Comparison of ENCODE assay signal across 20 cellular contexts in genomic region chr2:229543176-229543873, GRCh38.
A peak's percentile ranks its signal among the peaks of the same experiment; 100 is the strongest.
DNase-seq lines count a peak whose midpoint lies in the region; ATAC-seq and TF ChIP-seq lines count a peak whose summit lies in the region.
"Had no signal": no experiment of that assay in that cellular context is flagged by ENCODE, and none has a peak within 500 bp of the region (broad histone marks: within the 10 kb centered on the region; RNA-seq: fewer than 3 reads in every experiment).

No MANE protein-coding gene starts in this region.

- H3K27ac ChIP-seq in breast epithelium (no peak overlapping the region), endodermal cell (ENCODE audit: low read depth, low read length) (no peak overlapping the region)
- H3K27ac ChIP-seq: 22Rv1, BLaER1, C4-2B had no signal

- H3K27ac Mint-ChIP-seq in MCF 10A (ENCODE audit: low read depth, unreplicated experiment) (no peak overlapping the region), endodermal cell (no peak overlapping the region)
- H3K27ac Mint-ChIP-seq: B cell; CD4-positive, CD25-positive, alpha-beta regulatory T cell; CD8-positive, alpha-beta T cell; H9 had no signal

- H3K4me3 ChIP-seq in breast epithelium (no peak overlapping the region), endodermal cell (ENCODE audit: low read length) (no peak overlapping the region)
- H3K4me3 ChIP-seq: BLaER1, GM12878 had no signal

- H3K9me3 Mint-ChIP-seq in MCF 10A (ENCODE audit: unreplicated experiment) (no peaks in the 10 kb centered on the region), endodermal cell (no peaks in the 10 kb centered on the region)
- H3K9me3 Mint-ChIP-seq: CD8-positive, alpha-beta T cell; H9 had no signal

- DNase-seq in MCF 10A (ENCODE audit: unreplicated experiment): no peak
- no peak for DNase-seq in breast epithelium (ENCODE audit: low spot score in 2 of 2)
- peak; percentile 66 for DNase-seq in endodermal cell
- peak; percentile 43 for DNase-seq in iPS-NIHi7 (ENCODE audit: extremely low spot score)
- no peak for DNase-seq in stimulated activated CD4-positive, alpha-beta T cell treated with anti-CD3 and anti-CD28 coated beads, Interleukin-15, amount 100 ng/mL, for 24 hours
- DNase-seq: Caco-2; CD4-positive, CD25-positive, alpha-beta regulatory T cell; CD8-positive, alpha-beta T cell; DMS153; DND-41; GDM1; H9 had no signal

- TSS peak; percentile 10 for BruUV-seq in MCF 10A (replicated peaks; lab: Mats Ljungman, UMichigan)

- no peak overlapping the region for H3K4me3 Mint-ChIP-seq in MCF 10A (ENCODE audit: unreplicated experiment)
- no peak overlapping the region for H3K4me3 Mint-ChIP-seq in endodermal cell
- H3K4me3 Mint-ChIP-seq: B cell; CD4-positive, CD25-positive, alpha-beta regulatory T cell; CD8-positive, alpha-beta T cell; H9 had no signal

- H3K9me3 ChIP-seq in breast epithelium: no peaks in the 10 kb centered on the region
- no peaks in the 10 kb centered on the region for H3K9me3 ChIP-seq in endodermal cell (ENCODE audit: control insufficient read depth, low read length)
- H3K9me3 ChIP-seq: BLaER1, Caco-2 had no signal

- H3K4me1 Mint-ChIP-seq in MCF 10A (ENCODE audit: insufficient read depth, unreplicated experiment) (peaks cover 6% of the 10 kb centered on the region), endodermal cell (peaks cover 8% of the 10 kb centered on the region)
- H3K4me1 Mint-ChIP-seq: B cell; CD4-positive, CD25-positive, alpha-beta regulatory T cell had no signal

- H3K9ac ChIP-seq in endodermal cell (ENCODE audit: extremely low read depth, low read length, poor library complexity, severe bottlenecking): no peak overlapping the region
- H3K9ac ChIP-seq: BLaER1 had no signal

- H3K27me3 ChIP-seq in breast epithelium: no peaks in the 10 kb centered on the region
- H3K27me3 ChIP-seq in endodermal cell (ENCODE audit: control insufficient read depth, insufficient read depth, low read length, poor library complexity, severe bottlenecking): no peaks in the 10 kb centered on the region
- H3K27me3 ChIP-seq: BLaER1 had no signal

- WGBS in endodermal cell (ENCODE audit: insufficient coverage in 1 of 2, insufficient read length in 1 of 2), 2 experiments: 89% methylated on average over 7 to 12 of the region's 13 CpGs

- intact Hi-C loops in MCF 10A (cut with micrococcal nuclease): no loop called here
- intact Hi-C loops in breast epithelium (cut with DNase I; ENCODE audit: low total_unique reads): no loop called here

- no peak for TF ChIP-seq POLR2A in breast epithelium (IDR thresholded peaks at IDR 0.05)

- H3K4me1 ChIP-seq in breast epithelium: no peaks in the 10 kb centered on the region
- no peaks in the 10 kb centered on the region for H3K4me1 ChIP-seq in endodermal cell (ENCODE audit: control insufficient read depth, insufficient read depth, low read length)
- H3K4me1 ChIP-seq: BLaER1, Caco-2 had no signal

- POLR2A ChIA-PET in MCF 10A (lab: Yijun Ruan, JAX): interaction anchor here (0.5 kb wide), 1 partner anchor 36 kb away, joined by 3 read pairs; no protein-coding TSS in a partner anchor

- no peaks in the 10 kb centered on the region for H3K36me3 ChIP-seq in breast epithelium
- H3K36me3 ChIP-seq in endodermal cell (ENCODE audit: control insufficient read depth, insufficient read depth, low read length): no peaks in the 10 kb centered on the region
- H3K36me3 ChIP-seq: BLaER1 had no signal

- no peak for TF ChIP-seq CTCF in MCF 10A (IDR thresholded peaks at IDR 0.05; ENCODE audit: unreplicated experiment)
- no peak for TF ChIP-seq CTCF in breast epithelium (IDR thresholded peaks at IDR 0.05)
- TF ChIP-seq CTCF in endodermal cell (conservative IDR thresholded peaks at IDR 0.05): no peak

- H3K36me3 Mint-ChIP-seq in MCF 10A (ENCODE audit: insufficient read depth, unreplicated experiment) (peaks cover 76% of the 10 kb centered on the region), endodermal cell (ENCODE audit: low read depth) (no peaks in the 10 kb centered on the region)
- H3K36me3 Mint-ChIP-seq: CD4-positive, CD25-positive, alpha-beta regulatory T cell; CD8-positive, alpha-beta T cell had no signal

- ATAC-seq in GM19397 (IDR thresholded peaks at IDR 0.05; ENCODE audit: unreplicated experiment) (no peak), HG02610 (IDR thresholded peaks at IDR 0.05; ENCODE audit: unreplicated experiment) (no peak)
- ATAC-seq: CD8-positive, alpha-beta T cell; GM12878; HCT116 had no signal

- H3K27me3 Mint-ChIP-seq in MCF 10A (ENCODE audit: insufficient read depth, unreplicated experiment) (no peaks in the 10 kb centered on the region), endodermal cell (ENCODE audit: insufficient read depth) (no peaks in the 10 kb centered on the region)
- H3K27me3 Mint-ChIP-seq: B cell; CD4-positive, CD25-positive, alpha-beta regulatory T cell had no signal

- CTCF ChIA-PET in MCF 10A (lab: Yijun Ruan, JAX): interaction anchor here (1.0 kb wide), 1 partner anchor 28 kb away, joined by 3 read pairs; no protein-coding TSS in a partner anchor

Comparison
In these comparisons a context has a peak if more than half of its experiments do, and no peak if none do; other contexts are left out.
1. DNase-seq: peak in endodermal cell (single experiment) and iPS-NIHi7 (single experiment); none in MCF 10A (single experiment), breast epithelium (0 of 2) and stimulated activated CD4-positive, alpha-beta T cell treated with anti-CD3 and anti-CD28 coated beads, Interleukin-15, amount 100 ng/mL, for 24 hours (single experiment).